ENCODE assay signal across 1 cellular context in genomic region chr1:54557956-54558355, GRCh38.
TF ChIP-seq lines count a peak whose summit lies in the region.

No MANE protein-coding gene starts in this region.

TF ChIP-seq in SK-N-SH treated with all-trans-retinoic acid at 6 μM for 48 hours, 23 proteins besides CTCF, POLR2A, EP300 and RAD21 (continued from another document):
- TF ChIP-seq CSRNP3 (CRISPR knock-in tag; IDR thresholded peaks at IDR 0.05) (no peak), PPARA (CRISPR knock-in tag; IDR thresholded peaks at IDR 0.05; ENCODE audit: borderline replicate concordance) (no peak)
